Comparison of ENCODE assay signal across 10 cellular contexts in the genomic region with DNA sequence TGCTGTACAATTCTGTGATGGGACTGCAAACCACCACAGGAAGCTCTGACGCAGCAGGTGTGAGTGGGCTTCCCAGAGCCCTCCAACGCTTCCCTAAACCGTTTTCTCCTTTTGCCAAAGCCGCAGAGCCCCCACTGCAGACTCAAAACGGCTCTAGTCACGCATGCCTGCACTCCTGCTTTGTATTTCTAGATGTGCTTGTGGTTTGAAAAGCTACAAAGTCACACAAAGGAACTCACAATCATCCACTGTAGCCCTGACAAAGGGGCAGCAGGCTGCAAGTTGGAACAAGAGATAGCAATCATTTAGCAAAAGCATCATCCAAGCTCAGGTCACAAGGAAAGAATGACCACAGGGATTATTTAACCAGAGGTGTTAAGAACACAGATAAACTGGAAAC.
A peak's percentile ranks its signal among the peaks of the same experiment; 100 is the strongest.
DNase-seq lines count a peak whose midpoint lies in the region; ATAC-seq and TF ChIP-seq lines count a peak whose summit lies in the region.
"Had no signal": no experiment of that assay in that cellular context is flagged by ENCODE, and none has a peak within 500 bp of the region (broad histone marks: within the 10 kb centered on the region; RNA-seq: fewer than 3 reads in every experiment).

No MANE protein-coding gene starts in this region.

- H3K9me3 ChIP-seq in lower lobe of right lung = no peaks in the 10 kb centered on the region
- H3K9me3 ChIP-seq: vagina had no signal

- no peak overlapping the region for H3K4me3 ChIP-seq in lower lobe of right lung
- H3K4me3 ChIP-seq: vagina had no signal

- intact Hi-C loops in lower lobe of right lung (cut with DNase I) = no loop called here

- H3K36me3 ChIP-seq in lower lobe of right lung = peaks cover 12% of the 10 kb centered on the region
- H3K36me3 ChIP-seq: vagina had no signal

- H3K27me3 ChIP-seq in lower lobe of right lung (ENCODE audit: low read depth) = no peaks in the 10 kb centered on the region
- H3K27me3 ChIP-seq: vagina had no signal

- ATAC-seq in GM18502 (IDR thresholded peaks at IDR 0.05; ENCODE audit: poor library complexity, unreplicated experiment) = peak; percentile 41
- peak; percentile 36 for ATAC-seq in GM21528 (IDR thresholded peaks at IDR 0.05; ENCODE audit: low FRiP score, unreplicated experiment)
- no peak for ATAC-seq in lower lobe of right lung

- no peaks in the 10 kb centered on the region for H3K4me1 ChIP-seq in lower lobe of right lung
- H3K4me1 ChIP-seq: vagina had no signal

- H3K27ac ChIP-seq in lower lobe of right lung = no peak overlapping the region
- H3K27ac ChIP-seq: vagina had no signal

- TF ChIP-seq CTCF in lower lobe of right lung (IDR thresholded peaks at IDR 0.05) = no peak
- no peak for TF ChIP-seq CTCF in GM10266 (IDR thresholded peaks at IDR 0.05; ENCODE audit: control insufficient read depth, insufficient read depth, low read depth, missing control alignments)

- peak; percentile 14 to 26 for DNase-seq in Kasumi-1 (lab: John Stamatoyannopoulos, UW)
- DNase-seq in kidney glomerular epithelial cell (lab: John Stamatoyannopoulos, UW) = peak; percentile 8
- no peak for DNase-seq in NCI-H446 treated with DMSO at 0.1 percent for 48 hours (lab: John Stamatoyannopoulos, UW)
- no peak for DNase-seq in NCI-H1048 (lab: John Stamatoyannopoulos, UW)
- no peak for DNase-seq in lower lobe of right lung
- no peak for DNase-seq in GM10266 (ENCODE audit: extremely low spot score)
- DNase-seq: glutamatergic neuron had no signal

Comparison
In these comparisons a context has a peak if more than half of its experiments do, and no peak if none do; other contexts are left out.
1. ATAC-seq: peak in GM18502 (single experiment) and GM21528 (single experiment); none in lower lobe of right lung (0 of 2).
2. DNase-seq: peak in Kasumi-1 (2 of 2) and kidney glomerular epithelial cell (single experiment); none in NCI-H446 treated with DMSO at 0.1 percent for 48 hours (single experiment), NCI-H1048 (single experiment), lower lobe of right lung (single experiment) and GM10266 (single experiment).